16 cellular contexts compared by ENCODE assay signal in the genomic region with DNA sequence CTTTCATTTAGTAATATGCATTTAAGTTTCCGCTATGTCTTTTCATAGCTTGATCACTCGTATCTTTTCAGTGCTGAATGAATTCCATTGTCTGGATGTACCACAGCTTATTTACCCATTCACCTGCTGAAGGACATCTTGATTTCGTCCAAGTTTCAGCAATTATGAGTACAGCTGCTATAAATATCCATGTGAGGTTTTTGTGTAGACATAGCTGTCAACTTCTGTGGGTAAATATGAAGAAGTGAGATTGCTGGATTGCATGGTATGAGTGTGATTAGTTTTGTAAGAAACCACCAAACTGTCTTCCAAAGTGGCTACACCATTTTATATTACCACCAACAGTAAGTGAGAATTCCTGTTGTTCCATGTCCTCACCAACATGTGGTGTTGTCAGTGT.
A peak's percentile ranks its signal among the peaks of the same experiment; 100 is the strongest.
DNase-seq lines count a peak whose midpoint lies in the region; ATAC-seq and TF ChIP-seq lines count a peak whose summit lies in the region.
"Had no signal": no experiment of that assay in that cellular context is flagged by ENCODE, and none has a peak within 500 bp of the region (broad histone marks: within the 10 kb centered on the region; RNA-seq: fewer than 3 reads in every experiment).

No MANE protein-coding gene starts in this region.

- DNase-seq in SKM-1 (lab: John Stamatoyannopoulos, UW; ENCODE audit: unreplicated experiment): no peak
- no peak for DNase-seq in upper lobe of left lung
- DNase-seq: activated CD4-positive, alpha-beta memory T cell treated with anti-CD3 and anti-CD28 coated beads for 36 hours; amniotic stem cell; foreskin keratinocyte; retina; stimulated activated CD4-positive, alpha-beta T cell treated with anti-CD3 and anti-CD28 coated beads, Interleukin-2, amount 100 ng/mL, for 24 hours had no signal

- no peaks in the 10 kb centered on the region for H3K4me1 Mint-ChIP-seq in stimulated activated memory B cell treated with anti-CD40 and anti-IgM and Interleukin-4, amounts not matched to agents 10 μg/mL and 1 μg/mL and 100 μg/mL, for 72 hours

- peak; percentile 53 for ATAC-seq in GM19035 (IDR thresholded peaks at IDR 0.05; ENCODE audit: unreplicated experiment)
- peak; percentile 80 for ATAC-seq in HG02870 (IDR thresholded peaks at IDR 0.05; ENCODE audit: unreplicated experiment)
- peak; percentile 81 for ATAC-seq in HG03565 (IDR thresholded peaks at IDR 0.05; ENCODE audit: unreplicated experiment)
- ATAC-seq in stimulated activated memory B cell treated with anti-CD40 and anti-IgM and Interleukin-4, amounts not matched to agents 10 μg/mL and 1 μg/mL and 100 μg/mL, for 72 hours: peak; percentile 72
- no peak for ATAC-seq in upper lobe of left lung (ENCODE audit: low FRiP score in 2 of 2)
- ATAC-seq in HG02642 (IDR thresholded peaks at IDR 0.05; ENCODE audit: poor library complexity, unreplicated experiment): no peak
- ATAC-seq: foreskin keratinocyte had no signal

- TF ChIP-seq CTCF in upper lobe of left lung (IDR thresholded peaks at IDR 0.05): no peak

- H3K27me3 Mint-ChIP-seq in stimulated activated memory B cell treated with anti-CD40 and anti-IgM and Interleukin-4, amounts not matched to agents 10 μg/mL and 1 μg/mL and 100 μg/mL, for 72 hours: peaks cover under 1% of the 10 kb centered on the region

- no peaks in the 10 kb centered on the region for H3K27me3 ChIP-seq in upper lobe of left lung
- H3K27me3 ChIP-seq: foreskin keratinocyte, SJSA1, tibial nerve had no signal

- peaks cover 0 to 10% (median 2%) of the 10 kb centered on the region in 4 donors for H3K9me3 ChIP-seq in upper lobe of left lung

- no peak overlapping the region for H3K27ac Mint-ChIP-seq in stimulated activated memory B cell treated with anti-CD40 and anti-IgM and Interleukin-4, amounts not matched to agents 10 μg/mL and 1 μg/mL and 100 μg/mL, for 72 hours
- H3K27ac Mint-ChIP-seq: activated CD4-positive, alpha-beta memory T cell treated with anti-CD3 and anti-CD28 coated beads for 36 hours had no signal

- H3K36me3 ChIP-seq in upper lobe of left lung: no peaks in the 10 kb centered on the region
- H3K36me3 ChIP-seq: tibial nerve had no signal

- H3K27ac ChIP-seq in upper lobe of left lung: no peak overlapping the region
- H3K27ac ChIP-seq: C4-2B, foreskin keratinocyte, SJSA1, tibial nerve had no signal

- no peaks in the 10 kb centered on the region for H3K36me3 Mint-ChIP-seq in stimulated activated memory B cell treated with anti-CD40 and anti-IgM and Interleukin-4, amounts not matched to agents 10 μg/mL and 1 μg/mL and 100 μg/mL, for 72 hours
- H3K36me3 Mint-ChIP-seq: activated CD4-positive, alpha-beta memory T cell treated with anti-CD3 and anti-CD28 coated beads for 36 hours had no signal

- 69 to 76% methylated on average over 3 of the region's 3 CpGs for WGBS in upper lobe of left lung, 2 donors

- H3K4me3 ChIP-seq in upper lobe of left lung: no peak overlapping the region
- H3K4me3 ChIP-seq: lung, SJSA1, tibial nerve had no signal

- H3K4me1 ChIP-seq in upper lobe of left lung: no peaks in the 10 kb centered on the region
- H3K4me1 ChIP-seq: foreskin keratinocyte, SJSA1, tibial nerve had no signal

- no peak overlapping the region for H3K4me3 Mint-ChIP-seq in stimulated activated memory B cell treated with anti-CD40 and anti-IgM and Interleukin-4, amounts not matched to agents 10 μg/mL and 1 μg/mL and 100 μg/mL, for 72 hours
- H3K4me3 Mint-ChIP-seq: activated CD4-positive, alpha-beta memory T cell treated with anti-CD3 and anti-CD28 coated beads for 36 hours had no signal

- no peak for TF ChIP-seq EP300 in upper lobe of left lung (IDR thresholded peaks at IDR 0.05)

- H3K9me3 Mint-ChIP-seq in stimulated activated memory B cell treated with anti-CD40 and anti-IgM and Interleukin-4, amounts not matched to agents 10 μg/mL and 1 μg/mL and 100 μg/mL, for 72 hours: peaks cover 16% of the 10 kb centered on the region

- no peak for TF ChIP-seq POLR2A in upper lobe of left lung (IDR thresholded peaks at IDR 0.05)

Comparison
In these comparisons a context has a peak if more than half of its experiments do, and no peak if none do; other contexts are left out.
1. ATAC-seq: peak in GM19035 (single experiment), HG02870 (single experiment), HG03565 (single experiment) and stimulated activated memory B cell treated with anti-CD40 and anti-IgM and Interleukin-4, amounts not matched to agents 10 μg/mL and 1 μg/mL and 100 μg/mL, for 72 hours (single experiment); none in upper lobe of left lung (0 of 2) and HG02642 (single experiment).